1 cellular context compared by ENCODE assay signal in genomic region chr6:163409712-163410111, GRCh38.
TF ChIP-seq lines count a peak whose summit lies in the region.

No MANE protein-coding gene starts in this region.

TF ChIP-seq in HepG2, 621 proteins besides CTCF, POLR2A, EP300 and RAD21 (continued from another document):
- TF ChIP-seq NFAT5 (CRISPR knock-in tag; IDR thresholded peaks at IDR 0.05) (peak; percentile 58; the same call in 1 of the 2 replicates), SOX5 (CRISPR knock-in tag; IDR thresholded peaks at IDR 0.05; ENCODE audit: borderline replicate concordance) (peak; percentile 27; the same call in 1 of the 2 replicates), ZNF143 (CRISPR knock-in tag; IDR thresholded peaks at IDR 0.05) (peak; percentile 68), ZNF878 (CRISPR knock-in tag; IDR thresholded peaks at IDR 0.05) (0 out of 2 replicates have a peak, but pooled peaks have one; percentile 46)
